In the genomic region with DNA sequence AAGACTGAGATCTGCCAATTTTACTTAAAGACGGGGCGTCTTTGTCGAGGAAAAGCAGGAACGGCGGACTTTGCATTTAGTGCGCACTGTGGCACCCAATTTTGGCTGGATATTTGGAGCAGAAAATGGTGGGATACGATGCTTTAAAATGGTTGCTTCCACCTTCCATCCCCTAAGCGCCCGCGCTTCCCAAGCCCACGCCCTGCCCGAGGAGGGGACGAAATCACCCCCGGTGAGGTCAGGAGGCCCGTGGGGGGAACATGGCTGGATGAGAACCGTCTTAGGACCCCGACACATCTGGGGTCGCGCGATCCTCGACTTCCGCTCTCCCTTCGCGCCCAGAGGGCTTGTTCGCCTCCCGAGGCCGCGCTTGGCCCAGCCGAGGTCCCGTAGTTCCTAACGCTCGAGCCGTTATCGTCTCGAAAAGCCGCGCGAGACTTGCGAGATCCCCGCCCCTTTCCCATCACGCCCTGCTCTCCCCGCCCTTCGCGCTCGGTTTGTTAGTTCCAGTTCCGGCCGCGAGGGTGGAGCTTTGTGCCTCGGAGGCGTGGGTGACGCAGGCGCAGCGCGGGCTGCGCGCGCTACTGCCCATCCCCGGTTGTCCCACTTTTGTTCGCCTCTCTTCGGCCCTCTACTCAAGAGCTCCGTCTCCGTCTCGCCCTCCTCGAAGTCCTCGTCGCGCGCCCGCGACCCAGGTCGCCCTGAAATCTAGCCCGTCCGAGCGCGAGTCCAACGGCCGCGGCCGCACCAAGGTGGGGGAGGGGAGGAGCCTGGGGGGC, we compare ENCODE assay signal across 8 cellular contexts. TPM values are rescaled to one million over a fixed set of nuclear protein-coding genes. Genes with fewer than 3 reads are reported as not detected.
DNase-seq lines count a peak whose midpoint lies in the region; ATAC-seq and TF ChIP-seq lines count a peak whose summit lies in the region.

A gene with protein sequence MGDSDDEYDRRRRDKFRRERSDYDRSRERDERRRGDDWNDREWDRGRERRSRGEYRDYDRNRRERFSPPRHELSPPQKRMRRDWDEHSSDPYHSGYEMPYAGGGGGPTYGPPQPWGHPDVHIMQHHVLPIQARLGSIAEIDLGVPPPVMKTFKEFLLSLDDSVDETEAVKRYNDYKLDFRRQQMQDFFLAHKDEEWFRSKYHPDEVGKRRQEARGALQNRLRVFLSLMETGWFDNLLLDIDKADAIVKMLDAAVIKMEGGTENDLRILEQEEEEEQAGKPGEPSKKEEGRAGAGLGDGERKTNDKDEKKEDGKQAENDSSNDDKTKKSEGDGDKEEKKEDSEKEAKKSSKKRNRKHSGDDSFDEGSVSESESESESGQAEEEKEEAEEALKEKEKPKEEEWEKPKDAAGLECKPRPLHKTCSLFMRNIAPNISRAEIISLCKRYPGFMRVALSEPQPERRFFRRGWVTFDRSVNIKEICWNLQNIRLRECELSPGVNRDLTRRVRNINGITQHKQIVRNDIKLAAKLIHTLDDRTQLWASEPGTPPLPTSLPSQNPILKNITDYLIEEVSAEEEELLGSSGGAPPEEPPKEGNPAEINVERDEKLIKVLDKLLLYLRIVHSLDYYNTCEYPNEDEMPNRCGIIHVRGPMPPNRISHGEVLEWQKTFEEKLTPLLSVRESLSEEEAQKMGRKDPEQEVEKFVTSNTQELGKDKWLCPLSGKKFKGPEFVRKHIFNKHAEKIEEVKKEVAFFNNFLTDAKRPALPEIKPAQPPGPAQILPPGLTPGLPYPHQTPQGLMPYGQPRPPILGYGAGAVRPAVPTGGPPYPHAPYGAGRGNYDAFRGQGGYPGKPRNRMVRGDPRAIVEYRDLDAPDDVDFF (plus strand): TSS at position 527 of the 779 bp plus-strand sequence. CDS start 488 bp downstream, outside the sequence.

- peak within 1 kb of the TSS; percentile 89 for H3K18ac ChIP-seq in mesendoderm (ENCODE audit: low read length)

- H3K27ac ChIP-seq in mesendoderm (ENCODE audit: low read depth, low read length), result peak within 1 kb of the TSS; percentile 93

- H3K9me3 ChIP-seq in Caco-2 (no peaks in the 10 kb centered on the region), NT2/D1 (ENCODE audit: insufficient read depth, low read length) (no peaks in the 10 kb centered on the region), endocrine pancreas (ENCODE audit: control insufficient read depth, low read length) (no peaks in the 10 kb centered on the region)

- H3K79me1 ChIP-seq in mesendoderm (ENCODE audit: low read length), result peaks cover 8% of the 10 kb centered on the region

- peak within 1 kb of the TSS; percentile 87 for H2BK5ac ChIP-seq in mesendoderm (ENCODE audit: low read length)

- H3K9ac ChIP-seq in NT2/D1 (ENCODE audit: insufficient read length, low read depth) (peak within 1 kb of the TSS; percentile 95), endocrine pancreas (ENCODE audit: control insufficient read depth, insufficient read depth, low read length) (peak within 1 kb of the TSS; percentile 95), mesendoderm (ENCODE audit: low read length) (peak within 1 kb of the TSS; percentile 100)

- peak within 1 kb of the TSS; percentile 72 for H3K23ac ChIP-seq in mesendoderm (ENCODE audit: low read length)

- peaks cover 14% of the 10 kb centered on the region for H3K4me1 Mint-ChIP-seq in Caco-2 (ENCODE audit: low read depth, unreplicated experiment)
- H3K4me1 Mint-ChIP-seq in activated CD8-positive, alpha-beta memory T cell treated with anti-CD3 and anti-CD28 coated beads, Interleukin-2, amount 10 ng/mL, durations not matched to agents 7 days and 5 days, result peaks cover 51% of the 10 kb centered on the region

- no peak within 1 kb of the TSS for H2BK15ac ChIP-seq in mesendoderm (replicated peaks; ENCODE audit: low read depth)

- peak within 1 kb of the TSS; percentile 85 for H3K4me3 Mint-ChIP-seq in Caco-2 (ENCODE audit: unreplicated experiment)
- H3K4me3 Mint-ChIP-seq in activated CD8-positive, alpha-beta memory T cell treated with anti-CD3 and anti-CD28 coated beads, Interleukin-2, amount 10 ng/mL, durations not matched to agents 7 days and 5 days, result peak within 1 kb of the TSS; percentile 100

- peak within 1 kb of the TSS; percentile 98 for H3K27ac Mint-ChIP-seq in Caco-2 (ENCODE audit: unreplicated experiment)
- H3K27ac Mint-ChIP-seq in activated CD8-positive, alpha-beta memory T cell treated with anti-CD3 and anti-CD28 coated beads, Interleukin-2, amount 10 ng/mL, durations not matched to agents 7 days and 5 days, result peak within 1 kb of the TSS; percentile 100

- peak within 1 kb of the TSS; percentile 81 for H3K4me3 ChIP-seq in Caco-2 (ENCODE audit: low read depth, low read length)
- H3K4me3 ChIP-seq in NT2/D1 (ENCODE audit: insufficient read length, low read depth), result peak within 1 kb of the TSS; percentile 93
- H3K4me3 ChIP-seq in endocrine pancreas (ENCODE audit: control insufficient read depth, insufficient read depth, low read length), result peak within 1 kb of the TSS; percentile 88
- H3K4me3 ChIP-seq in mesendoderm (ENCODE audit: low read length), result peak within 1 kb of the TSS; percentile 100

- peak; percentile 85 for ATAC-seq in GM21367 (IDR thresholded peaks at IDR 0.05; ENCODE audit: unreplicated experiment)
- peak; percentile 96 for ATAC-seq in activated CD8-positive, alpha-beta memory T cell treated with anti-CD3 and anti-CD28 coated beads, Interleukin-2, amount 10 ng/mL, durations not matched to agents 7 days and 5 days

- H2BK120ac ChIP-seq in mesendoderm (ENCODE audit: low read depth, low read length), result peak within 1 kb of the TSS; percentile 48

- no peaks in the 10 kb centered on the region for H3K27me3 Mint-ChIP-seq in Caco-2 (ENCODE audit: insufficient read depth, unreplicated experiment)
- no peaks in the 10 kb centered on the region for H3K27me3 Mint-ChIP-seq in activated CD8-positive, alpha-beta memory T cell treated with anti-CD3 and anti-CD28 coated beads, Interleukin-2, amount 10 ng/mL, durations not matched to agents 7 days and 5 days

- H4K5ac ChIP-seq in mesendoderm (ENCODE audit: low read length), result peak within 1 kb of the TSS; percentile 36

- no CpG with 5 or more reads among the region's 79 CpGs for WGBS in mesendoderm (ENCODE audit: extremely low coverage, insufficient coverage, low lambda C conversion rate)

- H3K9me3 Mint-ChIP-seq in Caco-2 (ENCODE audit: unreplicated experiment), result no peaks in the 10 kb centered on the region
- no peaks in the 10 kb centered on the region for H3K9me3 Mint-ChIP-seq in activated CD8-positive, alpha-beta memory T cell treated with anti-CD3 and anti-CD28 coated beads, Interleukin-2, amount 10 ng/mL, durations not matched to agents 7 days and 5 days (ENCODE audit: low read depth)

- H2AK5ac ChIP-seq in mesendoderm (ENCODE audit: low read length), result peak within 1 kb of the TSS; percentile 92

- peaks cover 98% of the 10 kb centered on the region for H3K36me3 Mint-ChIP-seq in Caco-2 (ENCODE audit: insufficient read depth, unreplicated experiment)
- H3K36me3 Mint-ChIP-seq in activated CD8-positive, alpha-beta memory T cell treated with anti-CD3 and anti-CD28 coated beads, Interleukin-2, amount 10 ng/mL, durations not matched to agents 7 days and 5 days, result peaks cover 63% of the 10 kb centered on the region

- H3K79me2 ChIP-seq in mesendoderm (ENCODE audit: control insufficient read depth, insufficient read depth, low read length), result peaks cover 45% of the 10 kb centered on the region

- peak; percentile 33 to 48 for TF ChIP-seq CTCF in Caco-2 (IDR thresholded peaks at IDR 0.05; ENCODE audit: insufficient read depth in 1 of 2, low read depth in 1 of 2, low read length in 1 of 2, severe bottlenecking in 1 of 2, unreplicated experiment in 1 of 2)

- peak within 1 kb of the TSS; percentile 96 for H4K8ac ChIP-seq in mesendoderm (ENCODE audit: low read depth, low read length)

- DNase-seq in Caco-2 (peak; percentile 98 to 99), HUDEP-2 (lab: John Stamatoyannopoulos, UW; ENCODE audit: unreplicated experiment in 76 of 76) (peak in 75 of 76 experiments; percentile 16 to 98 (median 96)), NT2/D1 (ENCODE audit: low read depth, low spot score) (peak; percentile 99), mesendoderm (peak; percentile 99)
- peak; percentile 99 for DNase-seq in activated CD8-positive, alpha-beta memory T cell treated with anti-CD3 and anti-CD28 coated beads, Interleukin-2, amount 10 ng/mL, durations not matched to agents 7 days and 5 days
- DNase-seq in stimulated activated CD8-positive, alpha-beta memory T cell treated with anti-CD3 and anti-CD28 coated beads, Interleukin-15, amount 100 ng/mL, for 1 hour (ENCODE audit: low read depth), result peak; percentile 97

- H3K36me3 ChIP-seq in Caco-2 (ENCODE audit: control insufficient read depth, insufficient read depth, low read length) (peaks cover under 1% of the 10 kb centered on the region; the same call in 1 of the 2 replicates), NT2/D1 (ENCODE audit: insufficient read depth, insufficient read length, low read length) (peaks cover 77% of the 10 kb centered on the region), endocrine pancreas (ENCODE audit: control insufficient read depth, insufficient read depth, low read length) (no peaks in the 10 kb centered on the region), mesendoderm (ENCODE audit: control insufficient read depth, insufficient read depth, low read length) (peaks cover 17% of the 10 kb centered on the region)

- BruUV-seq in Caco-2 (replicated peaks; lab: Mats Ljungman, UMichigan), result TSS peak; percentile 98

- POLR2A ChIA-PET in Caco-2 (lab: Charles Lee), result interaction anchor here (0.7 to 1.4 kb wide), 15 partner anchors 12 to 446 kb away, joined by 3 to 76 read pairs (median 8); a partner anchor contains a TSS

- intact Hi-C loops in Caco-2 (cut with micrococcal nuclease; ENCODE audit: unreplicated experiment), result loop anchor here (1.0 kb wide), 1 partner anchor 15 kb away; a partner anchor contains a TSS

- H3K4me1 ChIP-seq in Caco-2 (peaks cover 10% of the 10 kb centered on the region; the same call in 1 of the 2 replicates), NT2/D1 (ENCODE audit: insufficient read depth, insufficient read length) (peaks cover 7% of the 10 kb centered on the region), endocrine pancreas (ENCODE audit: control insufficient read depth, insufficient read depth, low read length) (no peaks in the 10 kb centered on the region), mesendoderm (ENCODE audit: control insufficient read depth, low read depth, low read length) (peaks cover 4% of the 10 kb centered on the region)

- peak within 1 kb of the TSS; percentile 73 for H3K4me2 ChIP-seq in mesendoderm (ENCODE audit: low read length)

- CTCF ChIA-PET in Caco-2 (lab: Charles Lee), result interaction anchor here (0.6 to 1.8 kb wide), 9 partner anchors 15 to 302 kb away, joined by 3 to 22 read pairs (median 7); a partner anchor contains a TSS
- CTCF ChIA-PET in activated CD8-positive, alpha-beta memory T cell treated with anti-CD3 and anti-CD28 coated beads, Interleukin-2, amount 10 ng/mL, durations not matched to agents 7 days and 5 days (lab: Charles Lee), result interaction anchor here (0.6 to 5.3 kb wide), 7 partner anchors 14 to 210 kb away, joined by 3 to 44 read pairs (median 5); a partner anchor contains a TSS

- peak within 1 kb of the TSS; percentile 100 for H3K56ac ChIP-seq in mesendoderm (ENCODE audit: low read length)

- H3K27me3 ChIP-seq in Caco-2 (replicated peaks; ENCODE audit: control insufficient read depth, insufficient read depth, low read length) (no peaks in the 10 kb centered on the region), NT2/D1 (ENCODE audit: insufficient read depth, insufficient read length) (no peaks in the 10 kb centered on the region), endocrine pancreas (ENCODE audit: control insufficient read depth, insufficient read depth, low read length) (no peaks in the 10 kb centered on the region), mesendoderm (ENCODE audit: insufficient read depth, low read length, poor library complexity) (no peaks in the 10 kb centered on the region)

- peak within 1 kb of the TSS; percentile 98 for H3K4ac ChIP-seq in mesendoderm (ENCODE audit: low read depth, low read length)

RNA-seq across cellular contexts. Expression of the gene that starts here (rescaled TPM):
- 211 and 243 TPM in 2 replicates for total RNA-seq in Caco-2 (2022)
- 100 to 1,000 TPM; 290 to 312 TPM for total RNA-seq in activated CD8-positive, alpha-beta memory T cell treated with anti-CD3 and anti-CD28 coated beads, Interleukin-2, amount 10 ng/mL, durations not matched to agents 7 days and 5 days
- polyA plus RNA-seq in mesendoderm (2013, experiment 1 of 2), result 168 TPM
- 157 TPM for polyA plus RNA-seq in mesendoderm (2013, experiment 2 of 2)

Comparison
In these comparisons a context has a peak if more than half of its experiments do, and no peak if none do; other contexts are left out.
1. Peak in every context shown above with its lines: DNase-seq, ATAC-seq, H3K4me3 ChIP-seq and H3K27ac ChIP-seq.